In the genomic region with DNA sequence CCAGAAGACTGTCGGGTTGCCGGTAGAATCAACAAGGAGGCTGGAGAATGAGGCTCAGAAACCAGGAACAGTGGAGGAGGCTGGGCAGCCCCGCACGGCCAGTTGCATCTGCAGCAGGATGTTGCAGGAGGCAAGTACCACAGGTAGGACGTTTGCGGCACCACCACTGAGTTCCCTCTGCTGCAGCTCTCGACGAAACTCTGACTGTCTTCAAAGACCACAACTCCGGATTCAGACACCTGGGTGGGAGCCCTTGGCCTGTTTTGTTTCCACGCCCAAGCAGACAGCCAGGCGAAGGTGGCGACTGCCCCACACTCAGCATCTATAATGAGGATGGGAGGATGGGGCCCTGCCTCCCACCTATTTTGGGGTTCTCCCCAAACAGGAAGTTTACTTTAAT, we compare ENCODE assay signal across 13 cellular contexts.
"Had no signal": no experiment of that assay in that cellular context is flagged by ENCODE, and none has a peak within 500 bp of the region (broad histone marks: within the 10 kb centered on the region; RNA-seq: fewer than 3 reads in every experiment).

No MANE protein-coding gene starts in this region.

- H3K4me3 ChIP-seq: heart right ventricle, lower lobe of right lung, ovary, sigmoid colon had no signal

- DNase-seq: activated CD4-positive, alpha-beta T cell treated with anti-CD3 and anti-CD28 coated beads, Interleukin-2, amount 10 ng/mL, durations not matched to agents 24 days and 14 days; activated naive CD4-positive, alpha-beta T cell treated with anti-CD3 and anti-CD28 coated beads for 36 hours; heart right ventricle; left colon; lower lobe of right lung; midbrain; ovary; sigmoid colon; stimulated activated CD4-positive, alpha-beta T cell treated with anti-CD3 and anti-CD28 coated beads, Interleukin-1b, Interleukin-23, amount 100 ng/mL, for 48 hours; T-helper 17 cell had no signal

- H3K27ac ChIP-seq: epithelial cell of prostate, heart right ventricle, lower lobe of right lung, ovary, sigmoid colon had no signal

- H3K27me3 ChIP-seq: heart right ventricle, ovary, sigmoid colon had no signal

- H3K27me3 Mint-ChIP-seq: activated CD4-positive, alpha-beta T cell treated with anti-CD3 and anti-CD28 coated beads, Interleukin-2, amount 10 ng/mL, durations not matched to agents 24 days and 14 days; T-helper 17 cell had no signal

- H3K9me3 ChIP-seq: heart right ventricle, lower lobe of right lung, ovary, sigmoid colon had no signal

- H3K9me3 Mint-ChIP-seq: activated CD4-positive, alpha-beta T cell treated with anti-CD3 and anti-CD28 coated beads, Interleukin-2, amount 10 ng/mL, durations not matched to agents 24 days and 14 days; activated naive CD4-positive, alpha-beta T cell treated with anti-CD3 and anti-CD28 coated beads for 36 hours; activated T-helper 2 cell treated with anti-CD3 and anti-CD28 coated beads, Interferon-gamma antibody, Interleukin-2, Interleukin-4, amounts not matched to agents 10 μg/mL and 5 μg/mL and 100 μg/mL, durations not matched to agents 14 hours and 24 hours and 36 hours; WTC11 had no signal

- H3K36me3 ChIP-seq: lower lobe of right lung, ovary had no signal

- H3K4me3 Mint-ChIP-seq: activated CD4-positive, alpha-beta T cell treated with anti-CD3 and anti-CD28 coated beads, Interleukin-2, amount 10 ng/mL, durations not matched to agents 24 days and 14 days; activated naive CD4-positive, alpha-beta T cell treated with anti-CD3 and anti-CD28 coated beads for 36 hours; T-helper 17 cell; WTC11 had no signal

- H3K27ac Mint-ChIP-seq: activated CD4-positive, alpha-beta T cell treated with anti-CD3 and anti-CD28 coated beads, Interleukin-2, amount 10 ng/mL, durations not matched to agents 24 days and 14 days; activated naive CD4-positive, alpha-beta T cell treated with anti-CD3 and anti-CD28 coated beads for 36 hours; activated T-helper 2 cell treated with anti-CD3 and anti-CD28 coated beads, Interferon-gamma antibody, Interleukin-2, Interleukin-4, amounts not matched to agents 10 μg/mL and 5 μg/mL and 100 μg/mL, durations not matched to agents 14 hours and 24 hours and 36 hours; T-helper 17 cell; WTC11 had no signal

- ATAC-seq: heart right ventricle, left colon, lower lobe of right lung, T-helper 17 cell, WTC11 had no signal
